ENCODE assay signal across 1 cellular context in genomic region chr18:58896734-58897508, GRCh38.
TF ChIP-seq lines count a peak whose summit lies in the region.

No MANE protein-coding gene starts in this region.

TF ChIP-seq in HCT116, 20 proteins besides CTCF, POLR2A, EP300 and RAD21 (continued from another document):
- TF ChIP-seq SIN3A (IDR thresholded peaks at IDR 0.05; ENCODE audit: low read depth): no peak
- no peak for TF ChIP-seq REST (IDR thresholded peaks at IDR 0.05; ENCODE audit: low read depth)
- no peak for TF ChIP-seq JUND (IDR thresholded peaks at IDR 0.05)
- no peak for TF ChIP-seq EZH2 (IDR thresholded peaks at IDR 0.05)
- no peak for TF ChIP-seq POLR2AphosphoS5 (IDR thresholded peaks at IDR 0.05; ENCODE audit: low read depth, low read length)
- TF ChIP-seq SP1 (IDR thresholded peaks at IDR 0.05; ENCODE audit: low read depth): no peak
- TF ChIP-seq ZNF274 (IDR thresholded peaks at IDR 0.05; ENCODE audit: low read depth, low read length): no peak
